ENCODE assay signal across 21 cellular contexts in the genomic region with DNA sequence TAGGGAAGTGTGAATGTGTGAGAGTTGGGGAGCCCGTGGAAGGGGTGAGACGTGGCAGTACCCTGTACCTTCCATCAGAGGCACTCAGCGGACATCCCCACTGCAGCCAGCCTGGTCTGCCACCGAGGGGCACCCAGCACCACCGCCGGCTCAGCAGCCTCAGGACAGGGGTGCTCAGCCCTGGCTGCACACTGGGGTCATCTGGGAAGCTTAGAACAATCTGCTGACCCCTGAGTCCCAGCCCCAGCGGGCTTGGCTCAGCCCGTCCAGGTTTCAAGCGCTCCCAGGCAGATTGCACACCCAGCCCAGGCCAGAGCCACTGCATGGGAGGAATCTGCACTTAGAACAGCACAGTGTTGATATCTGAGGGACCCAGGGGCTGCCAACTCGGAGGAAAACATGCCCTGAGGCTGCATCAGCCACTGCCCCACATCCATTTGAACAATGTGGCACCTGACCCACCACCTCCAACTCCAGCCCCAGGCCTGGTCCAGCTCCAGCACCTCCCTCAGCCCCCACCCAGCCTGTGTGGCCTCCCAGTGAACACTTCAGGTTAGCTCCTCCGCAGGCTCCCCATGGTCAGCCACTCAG.
DNase-seq lines count a peak whose midpoint lies in the region; TF ChIP-seq lines count a peak whose summit lies in the region.
"Had no signal": no experiment of that assay in that cellular context is flagged by ENCODE, and none has a peak within 500 bp of the region (broad histone marks: within the 10 kb centered on the region; RNA-seq: fewer than 3 reads in every experiment).

No MANE protein-coding gene starts in this region.

- intact Hi-C loops in stomach (cut with DNase I; ENCODE audit: low total_unique reads), result no loop called here
- intact Hi-C loops in activated T-helper 2 cell treated with anti-CD3 and anti-CD28 coated beads, Interferon-gamma antibody, Interleukin-2, Interleukin-4, amounts not matched to agents 10 μg/mL and 5 μg/mL and 100 μg/mL, durations not matched to agents 14 hours and 24 hours and 36 hours (cut with micrococcal nuclease), result no loop called here

- H3K27ac Mint-ChIP-seq in chondrocyte (ENCODE audit: unreplicated experiment), result no peak overlapping the region
- no peak overlapping the region for H3K27ac Mint-ChIP-seq in activated T-helper 2 cell treated with anti-CD3 and anti-CD28 coated beads, Interferon-gamma antibody, Interleukin-2, Interleukin-4, amounts not matched to agents 10 μg/mL and 5 μg/mL and 100 μg/mL, durations not matched to agents 14 hours and 24 hours and 36 hours
- H3K27ac Mint-ChIP-seq: neural progenitor cell, T-cell had no signal

- no peak overlapping the region for H3K27ac ChIP-seq in stomach
- H3K27ac ChIP-seq: C4-2B, neural progenitor cell, spleen, uterus had no signal

- 72 to 87% (median 75%) methylated on average over 5 to 11 of the region's 11 CpGs for WGBS in stomach, 5 donors

- no peak overlapping the region for H3K4me3 ChIP-seq in stomach
- H3K4me3 ChIP-seq: K562, neural progenitor cell, spleen, uterus had no signal

- H3K4me1 ChIP-seq in stomach, result no peaks in the 10 kb centered on the region
- H3K4me1 ChIP-seq: neural progenitor cell, spleen, uterus had no signal

- H3K4me3 Mint-ChIP-seq in chondrocyte (ENCODE audit: unreplicated experiment), result no peak overlapping the region
- no peak overlapping the region for H3K4me3 Mint-ChIP-seq in activated T-helper 2 cell treated with anti-CD3 and anti-CD28 coated beads, Interferon-gamma antibody, Interleukin-2, Interleukin-4, amounts not matched to agents 10 μg/mL and 5 μg/mL and 100 μg/mL, durations not matched to agents 14 hours and 24 hours and 36 hours (ENCODE audit: low read depth)
- H3K4me3 Mint-ChIP-seq: neural progenitor cell, T-cell had no signal

- H3K36me3 ChIP-seq in stomach, result no peaks in the 10 kb centered on the region
- H3K36me3 ChIP-seq: neural progenitor cell, spleen, uterus had no signal

- DNase-seq in activated effector memory CD4-positive, alpha-beta T cell treated with anti-CD3 and anti-CD28 coated beads, Interleukin-2, amount 50 U/mL, for 16 hours, result peak; percentile 39
- no peak for DNase-seq in activated effector memory CD4-positive, alpha-beta T cell treated with Interleukin-2 at 50 U/mL for 16 hours
- DNase-seq in chondrocyte (ENCODE audit: low spot score) (no peak), iPS-NIHi7 (ENCODE audit: extremely low spot score) (peak; percentile 12), stomach (peak; percentile 21)
- no peak for DNase-seq in stimulated activated naive CD4-positive, alpha-beta T cell treated with Interleukin-2 at 50 U/mL for 16 hours (lab: John Stamatoyannopoulos, UW)
- no peak for DNase-seq in activated T-helper 2 cell treated with anti-CD3 and anti-CD28 coated beads, Interferon-gamma antibody, Interleukin-2, Interleukin-4, amounts not matched to agents 10 μg/mL and 5 μg/mL and 100 μg/mL, durations not matched to agents 14 hours and 24 hours and 36 hours (ENCODE audit: low spot score)
- no peak for DNase-seq in activated CD8-positive, alpha-beta memory T cell treated with anti-CD3 and anti-CD28 coated beads, Interleukin-2, amount 50 U/mL, for 4 hours
- DNase-seq: activated CD4-positive, alpha-beta T cell treated with anti-CD3 and anti-CD28 coated beads for 48 hours; amniotic stem cell; erythroblast; foreskin melanocyte; left colon; NCI-H146; spleen; stimulated activated CD4-positive, alpha-beta T cell treated with anti-CD3 and anti-CD28 coated beads, Interleukin-4, amount 100 ng/mL, for 4 hours; T-cell; uterus had no signal

- TF ChIP-seq POLR2A in stomach (IDR thresholded peaks at IDR 0.05), result no peak

- TF ChIP-seq EP300 in stomach (IDR thresholded peaks at IDR 0.05), result no peak

- H3K4me1 Mint-ChIP-seq in chondrocyte (ENCODE audit: low read depth), result peaks cover 8% of the 10 kb centered on the region
- H3K4me1 Mint-ChIP-seq in activated T-helper 2 cell treated with anti-CD3 and anti-CD28 coated beads, Interferon-gamma antibody, Interleukin-2, Interleukin-4, amounts not matched to agents 10 μg/mL and 5 μg/mL and 100 μg/mL, durations not matched to agents 14 hours and 24 hours and 36 hours (ENCODE audit: low read depth), result no peaks in the 10 kb centered on the region
- H3K4me1 Mint-ChIP-seq: T-cell had no signal

- no peaks in the 10 kb centered on the region for H3K36me3 Mint-ChIP-seq in chondrocyte (ENCODE audit: low read depth)
- no peaks in the 10 kb centered on the region for H3K36me3 Mint-ChIP-seq in activated T-helper 2 cell treated with anti-CD3 and anti-CD28 coated beads, Interferon-gamma antibody, Interleukin-2, Interleukin-4, amounts not matched to agents 10 μg/mL and 5 μg/mL and 100 μg/mL, durations not matched to agents 14 hours and 24 hours and 36 hours (ENCODE audit: low read depth)
- H3K36me3 Mint-ChIP-seq: neural progenitor cell, T-cell had no signal

- peaks cover 2% of the 10 kb centered on the region for H3K27me3 Mint-ChIP-seq in chondrocyte (ENCODE audit: low read depth)
- peaks cover 9% of the 10 kb centered on the region for H3K27me3 Mint-ChIP-seq in activated T-helper 2 cell treated with anti-CD3 and anti-CD28 coated beads, Interferon-gamma antibody, Interleukin-2, Interleukin-4, amounts not matched to agents 10 μg/mL and 5 μg/mL and 100 μg/mL, durations not matched to agents 14 hours and 24 hours and 36 hours (ENCODE audit: low read depth)

- no peaks in the 10 kb centered on the region for H3K27me3 ChIP-seq in stomach
- H3K27me3 ChIP-seq: neural progenitor cell, spleen, uterus had no signal

- H3K9me3 Mint-ChIP-seq in chondrocyte (ENCODE audit: low read depth), result peaks cover 11% of the 10 kb centered on the region
- peaks cover 7% of the 10 kb centered on the region for H3K9me3 Mint-ChIP-seq in activated T-helper 2 cell treated with anti-CD3 and anti-CD28 coated beads, Interferon-gamma antibody, Interleukin-2, Interleukin-4, amounts not matched to agents 10 μg/mL and 5 μg/mL and 100 μg/mL, durations not matched to agents 14 hours and 24 hours and 36 hours
- H3K9me3 Mint-ChIP-seq: neural progenitor cell had no signal

- H3K9me3 ChIP-seq in stomach, result no peaks in the 10 kb centered on the region
- H3K9me3 ChIP-seq: uterus had no signal

- TF ChIP-seq CTCF in chondrocyte (IDR thresholded peaks at IDR 0.05) (peak; percentile 17), stomach (IDR thresholded peaks at IDR 0.05) (no peak)

Comparison
In these comparisons a context has a peak if more than half of its experiments do, and no peak if none do; other contexts are left out.
1. DNase-seq: peak in activated effector memory CD4-positive, alpha-beta T cell treated with anti-CD3 and anti-CD28 coated beads, Interleukin-2, amount 50 U/mL, for 16 hours (single experiment), iPS-NIHi7 (single experiment) and stomach (single experiment); none in activated effector memory CD4-positive, alpha-beta T cell treated with Interleukin-2 at 50 U/mL for 16 hours (single experiment), chondrocyte (single experiment), stimulated activated naive CD4-positive, alpha-beta T cell treated with Interleukin-2 at 50 U/mL for 16 hours (single experiment), activated T-helper 2 cell treated with anti-CD3 and anti-CD28 coated beads, Interferon-gamma antibody, Interleukin-2, Interleukin-4, amounts not matched to agents 10 μg/mL and 5 μg/mL and 100 μg/mL, durations not matched to agents 14 hours and 24 hours and 36 hours (single experiment) and activated CD8-positive, alpha-beta memory T cell treated with anti-CD3 and anti-CD28 coated beads, Interleukin-2, amount 50 U/mL, for 4 hours (single experiment).